28 cellular contexts compared by ENCODE assay signal in the genomic region with DNA sequence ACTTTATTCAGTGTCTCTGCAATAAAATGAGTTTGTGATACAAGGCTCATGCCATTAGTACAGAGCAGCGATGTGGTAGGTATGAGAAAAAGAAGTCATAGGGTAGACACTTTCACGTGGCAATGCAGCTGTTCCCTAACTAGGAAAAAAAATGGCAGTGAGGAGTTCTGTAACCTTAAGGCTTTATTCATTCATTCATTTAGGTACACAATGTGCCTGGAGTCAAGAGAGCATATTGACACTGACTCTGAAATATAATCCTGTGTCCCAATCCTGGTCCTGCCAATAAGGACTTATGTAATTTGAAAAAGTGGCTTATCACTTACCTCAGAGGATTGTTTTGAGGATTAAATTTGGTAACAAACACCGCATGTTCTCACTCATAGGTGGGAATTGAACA.
"Had no signal": no experiment of that assay in that cellular context is flagged by ENCODE, and none has a peak within 500 bp of the region (broad histone marks: within the 10 kb centered on the region; RNA-seq: fewer than 3 reads in every experiment).

No MANE protein-coding gene starts in this region.

- H3K27ac ChIP-seq: brain microvascular endothelial cell, coronary artery, dorsolateral prefrontal cortex, WERI-Rb-1 had no signal

- H3K27me3 ChIP-seq: brain microvascular endothelial cell, dorsolateral prefrontal cortex had no signal

- H3K36me3 ChIP-seq: brain microvascular endothelial cell, WERI-Rb-1 had no signal

- ATAC-seq: activated CD4-positive, CD25-positive, alpha-beta regulatory T cell treated with anti-CD3 and anti-CD28 coated beads, Interleukin-2, amount 50 U/mL, for 24 hours; activated CD8-positive, alpha-beta T cell treated with anti-CD3 and anti-CD28 coated beads for 36 hours; activated T-cell treated with anti-CD3 and anti-CD28 coated beads, Interleukin-2, amount 50 U/mL, for 4 hours; activated T-helper 17 cell treated with anti-CD3 and anti-CD28 coated beads, Interleukin-2, amount 50 U/mL, for 72 hours; esophagus mucosa had no signal

- FAIRE-seq: astrocyte, bronchial epithelial cell, frontal cortex had no signal

- H3K4me3 ChIP-seq: coronary artery, dorsolateral prefrontal cortex had no signal

- DNase-seq: activated B cell treated with CpG ODN at 0.5 μM for 24 hours; activated CD4-positive, alpha-beta T cell treated with anti-CD3 and anti-CD28 coated beads for 48 hours; activated CD4-positive, alpha-beta T cell treated with anti-CD3 and anti-CD28 coated beads, Interleukin-2, amount 50 U/mL, for 1 hour; activated CD4-positive, alpha-beta T cell treated with anti-CD3 and anti-CD28 coated beads, Interleukin-2, amount 50 U/mL, for 48 hours; activated CD8-positive, alpha-beta memory T cell treated with anti-CD3 and anti-CD28 coated beads for 24 hours; activated CD8-positive, alpha-beta T cell treated with anti-CD3 and anti-CD28 coated beads for 36 hours; activated effector memory CD4-positive, alpha-beta T cell treated with Interleukin-2 at 50 U/mL for 16 hours; activated gamma-delta T cell treated with Interleukin-2 at 50 U/mL for 16 hours; activated naive CD4-positive, alpha-beta T cell treated with anti-CD3 and anti-CD28 coated beads, Interleukin-2, amount 50 U/mL, for 16 hours; activated naive CD4-positive, alpha-beta T cell treated with Interleukin-2 at 50 U/mL for 16 hours; activated T-cell treated with anti-CD3 and anti-CD28 coated beads, Interleukin-2, amount 50 U/mL, for 4 hours; amniotic stem cell; anterior cingulate cortex; brain microvascular endothelial cell; dorsolateral prefrontal cortex; effector memory CD4-positive, alpha-beta T cell; endodermal cell; foreskin fibroblast; head of caudate nucleus; T-helper 9 cell; WERI-Rb-1 had no signal
